In the genomic region with DNA sequence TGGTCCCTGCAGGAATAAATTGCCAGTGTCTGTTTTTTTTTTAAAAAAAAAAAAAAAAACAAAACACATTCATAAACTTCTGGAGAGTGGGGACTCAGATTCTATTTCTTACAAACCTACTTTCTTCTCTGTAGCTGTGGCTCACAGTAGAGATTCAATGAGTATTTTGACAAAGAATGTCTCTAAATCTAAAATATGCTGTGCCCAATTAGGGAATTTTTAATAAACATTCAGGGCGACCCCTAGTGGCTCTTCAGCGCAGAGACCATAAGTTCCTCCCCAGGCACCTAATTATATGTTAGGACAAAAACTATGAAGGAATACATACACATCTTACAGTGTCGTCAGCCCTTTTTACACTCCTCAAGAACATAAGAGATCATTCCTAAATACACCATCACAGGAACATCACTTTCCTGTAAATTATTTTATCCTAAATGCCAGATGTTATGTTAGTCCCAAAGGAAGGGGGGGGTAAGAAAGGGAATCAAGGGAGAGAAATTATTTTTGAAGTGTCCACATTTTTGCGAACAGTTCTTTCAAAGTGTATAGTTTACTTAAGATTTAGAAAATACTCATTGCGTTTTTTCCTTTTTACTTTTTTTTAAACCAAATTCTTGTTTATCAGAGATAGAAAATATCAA, we compare ENCODE assay signal across 1 cellular context.
TF ChIP-seq lines count a peak whose summit lies in the region.

No MANE protein-coding gene starts in this region.

TF ChIP-seq in HepG2, 621 proteins besides CTCF, POLR2A, EP300 and RAD21 (continues in another document):
- no peak for TF ChIP-seq FOSL1 (CRISPR knock-in tag; IDR thresholded peaks at IDR 0.05; ENCODE audit: borderline replicate concordance)
- TF ChIP-seq, protein P1, sequence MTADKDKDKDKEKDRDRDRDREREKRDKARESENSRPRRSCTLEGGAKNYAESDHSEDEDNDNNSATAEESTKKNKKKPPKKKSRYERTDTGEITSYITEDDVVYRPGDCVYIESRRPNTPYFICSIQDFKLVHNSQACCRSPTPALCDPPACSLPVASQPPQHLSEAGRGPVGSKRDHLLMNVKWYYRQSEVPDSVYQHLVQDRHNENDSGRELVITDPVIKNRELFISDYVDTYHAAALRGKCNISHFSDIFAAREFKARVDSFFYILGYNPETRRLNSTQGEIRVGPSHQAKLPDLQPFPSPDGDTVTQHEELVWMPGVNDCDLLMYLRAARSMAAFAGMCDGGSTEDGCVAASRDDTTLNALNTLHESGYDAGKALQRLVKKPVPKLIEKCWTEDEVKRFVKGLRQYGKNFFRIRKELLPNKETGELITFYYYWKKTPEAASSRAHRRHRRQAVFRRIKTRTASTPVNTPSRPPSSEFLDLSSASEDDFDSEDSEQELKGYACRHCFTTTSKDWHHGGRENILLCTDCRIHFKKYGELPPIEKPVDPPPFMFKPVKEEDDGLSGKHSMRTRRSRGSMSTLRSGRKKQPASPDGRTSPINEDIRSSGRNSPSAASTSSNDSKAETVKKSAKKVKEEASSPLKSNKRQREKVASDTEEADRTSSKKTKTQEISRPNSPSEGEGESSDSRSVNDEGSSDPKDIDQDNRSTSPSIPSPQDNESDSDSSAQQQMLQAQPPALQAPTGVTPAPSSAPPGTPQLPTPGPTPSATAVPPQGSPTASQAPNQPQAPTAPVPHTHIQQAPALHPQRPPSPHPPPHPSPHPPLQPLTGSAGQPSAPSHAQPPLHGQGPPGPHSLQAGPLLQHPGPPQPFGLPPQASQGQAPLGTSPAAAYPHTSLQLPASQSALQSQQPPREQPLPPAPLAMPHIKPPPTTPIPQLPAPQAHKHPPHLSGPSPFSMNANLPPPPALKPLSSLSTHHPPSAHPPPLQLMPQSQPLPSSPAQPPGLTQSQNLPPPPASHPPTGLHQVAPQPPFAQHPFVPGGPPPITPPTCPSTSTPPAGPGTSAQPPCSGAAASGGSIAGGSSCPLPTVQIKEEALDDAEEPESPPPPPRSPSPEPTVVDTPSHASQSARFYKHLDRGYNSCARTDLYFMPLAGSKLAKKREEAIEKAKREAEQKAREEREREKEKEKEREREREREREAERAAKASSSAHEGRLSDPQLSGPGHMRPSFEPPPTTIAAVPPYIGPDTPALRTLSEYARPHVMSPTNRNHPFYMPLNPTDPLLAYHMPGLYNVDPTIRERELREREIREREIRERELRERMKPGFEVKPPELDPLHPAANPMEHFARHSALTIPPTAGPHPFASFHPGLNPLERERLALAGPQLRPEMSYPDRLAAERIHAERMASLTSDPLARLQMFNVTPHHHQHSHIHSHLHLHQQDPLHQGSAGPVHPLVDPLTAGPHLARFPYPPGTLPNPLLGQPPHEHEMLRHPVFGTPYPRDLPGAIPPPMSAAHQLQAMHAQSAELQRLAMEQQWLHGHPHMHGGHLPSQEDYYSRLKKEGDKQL (CRISPR knock-in tag; IDR thresholded peaks at IDR 0.05; ENCODE audit: low read depth) = no peak
- no peak for TF ChIP-seq TOE1 (CRISPR knock-in tag; IDR thresholded peaks at IDR 0.05)
- no peak for TF ChIP-seq NCOR1 (IDR thresholded peaks at IDR 0.05; ENCODE audit: borderline replicate concordance, low read length)
- TF ChIP-seq ASH2L (IDR thresholded peaks at IDR 0.05; ENCODE audit: insufficient read length, low read depth, low read length) = peak; percentile 33
- no peak for TF ChIP-seq MEF2D (CRISPR knock-in tag; IDR thresholded peaks at IDR 0.05)
- no peak for TF ChIP-seq HOXA3 (CRISPR knock-in tag; IDR thresholded peaks at IDR 0.05)
- TF ChIP-seq ELF3 (CRISPR knock-in tag; IDR thresholded peaks at IDR 0.05) = no peak
- no peak for TF ChIP-seq ZNF563 (CRISPR knock-in tag; IDR thresholded peaks at IDR 0.05)
- TF ChIP-seq ZNF781 (CRISPR knock-in tag; IDR thresholded peaks at IDR 0.05; ENCODE audit: borderline replicate concordance, not compliant biosample characterization) = no peak
- TF ChIP-seq HDAC1 (CRISPR knock-in tag; IDR thresholded peaks at IDR 0.05) = no peak
- no peak for TF ChIP-seq TBX2 (CRISPR knock-in tag; IDR thresholded peaks at IDR 0.05; ENCODE audit: borderline replicate concordance)
- TF ChIP-seq, protein P2, sequence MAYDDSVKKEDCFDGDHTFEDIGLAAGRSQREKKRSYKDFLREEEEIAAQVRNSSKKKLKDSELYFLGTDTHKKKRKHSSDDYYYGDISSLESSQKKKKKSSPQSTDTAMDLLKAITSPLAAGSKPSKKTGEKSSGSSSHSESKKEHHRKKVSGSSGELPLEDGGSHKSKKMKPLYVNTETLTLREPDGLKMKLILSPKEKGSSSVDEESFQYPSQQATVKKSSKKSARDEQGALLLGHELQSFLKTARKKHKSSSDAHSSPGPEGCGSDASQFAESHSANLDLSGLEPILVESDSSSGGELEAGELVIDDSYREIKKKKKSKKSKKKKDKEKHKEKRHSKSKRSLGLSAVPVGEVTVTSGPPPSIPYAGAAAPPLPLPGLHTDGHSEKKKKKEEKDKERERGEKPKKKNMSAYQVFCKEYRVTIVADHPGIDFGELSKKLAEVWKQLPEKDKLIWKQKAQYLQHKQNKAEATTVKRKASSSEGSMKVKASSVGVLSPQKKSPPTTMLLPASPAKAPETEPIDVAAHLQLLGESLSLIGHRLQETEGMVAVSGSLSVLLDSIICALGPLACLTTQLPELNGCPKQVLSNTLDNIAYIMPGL (CRISPR knock-in tag; IDR thresholded peaks at IDR 0.05; ENCODE audit: borderline replicate concordance in 1 of 2, low read depth in 1 of 2) = peak in 1 of 2 experiments; percentile 65; a peak in 1 of 4 replicates
- TF ChIP-seq, protein P3, sequence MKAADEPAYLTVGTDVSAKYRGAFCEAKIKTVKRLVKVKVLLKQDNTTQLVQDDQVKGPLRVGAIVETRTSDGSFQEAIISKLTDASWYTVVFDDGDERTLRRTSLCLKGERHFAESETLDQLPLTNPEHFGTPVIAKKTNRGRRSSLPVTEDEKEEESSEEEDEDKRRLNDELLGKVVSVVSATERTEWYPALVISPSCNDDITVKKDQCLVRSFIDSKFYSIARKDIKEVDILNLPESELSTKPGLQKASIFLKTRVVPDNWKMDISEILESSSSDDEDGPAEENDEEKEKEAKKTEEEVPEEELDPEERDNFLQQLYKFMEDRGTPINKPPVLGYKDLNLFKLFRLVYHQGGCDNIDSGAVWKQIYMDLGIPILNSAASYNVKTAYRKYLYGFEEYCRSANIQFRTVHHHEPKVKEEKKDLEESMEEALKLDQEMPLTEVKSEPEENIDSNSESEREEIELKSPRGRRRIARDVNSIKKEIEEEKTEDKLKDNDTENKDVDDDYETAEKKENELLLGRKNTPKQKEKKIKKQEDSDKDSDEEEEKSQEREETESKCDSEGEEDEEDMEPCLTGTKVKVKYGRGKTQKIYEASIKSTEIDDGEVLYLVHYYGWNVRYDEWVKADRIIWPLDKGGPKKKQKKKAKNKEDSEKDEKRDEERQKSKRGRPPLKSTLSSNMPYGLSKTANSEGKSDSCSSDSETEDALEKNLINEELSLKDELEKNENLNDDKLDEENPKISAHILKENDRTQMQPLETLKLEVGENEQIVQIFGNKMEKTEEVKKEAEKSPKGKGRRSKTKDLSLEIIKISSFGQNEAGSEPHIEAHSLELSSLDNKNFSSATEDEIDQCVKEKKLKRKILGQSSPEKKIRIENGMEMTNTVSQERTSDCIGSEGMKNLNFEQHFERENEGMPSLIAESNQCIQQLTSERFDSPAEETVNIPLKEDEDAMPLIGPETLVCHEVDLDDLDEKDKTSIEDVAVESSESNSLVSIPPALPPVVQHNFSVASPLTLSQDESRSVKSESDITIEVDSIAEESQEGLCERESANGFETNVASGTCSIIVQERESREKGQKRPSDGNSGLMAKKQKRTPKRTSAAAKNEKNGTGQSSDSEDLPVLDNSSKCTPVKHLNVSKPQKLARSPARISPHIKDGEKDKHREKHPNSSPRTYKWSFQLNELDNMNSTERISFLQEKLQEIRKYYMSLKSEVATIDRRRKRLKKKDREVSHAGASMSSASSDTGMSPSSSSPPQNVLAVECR (CRISPR knock-in tag; IDR thresholded peaks at IDR 0.05; ENCODE audit: borderline replicate concordance) = no peak
- TF ChIP-seq, protein P4, sequence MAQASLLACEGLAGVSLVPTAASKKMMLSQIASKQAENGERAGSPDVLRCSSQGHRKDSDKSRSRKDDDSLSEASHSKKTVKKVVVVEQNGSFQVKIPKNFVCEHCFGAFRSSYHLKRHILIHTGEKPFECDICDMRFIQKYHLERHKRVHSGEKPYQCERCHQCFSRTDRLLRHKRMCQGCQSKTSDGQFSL (CRISPR knock-in tag; IDR thresholded peaks at IDR 0.05) = no peak
- TF ChIP-seq PHF5A (CRISPR knock-in tag; IDR thresholded peaks at IDR 0.05; ENCODE audit: low read depth, unreplicated experiment) = no peak
- no peak for TF ChIP-seq U2AF2 (IDR thresholded peaks at IDR 0.05; ENCODE audit: low read depth, low read length)
- TF ChIP-seq, protein P5, sequence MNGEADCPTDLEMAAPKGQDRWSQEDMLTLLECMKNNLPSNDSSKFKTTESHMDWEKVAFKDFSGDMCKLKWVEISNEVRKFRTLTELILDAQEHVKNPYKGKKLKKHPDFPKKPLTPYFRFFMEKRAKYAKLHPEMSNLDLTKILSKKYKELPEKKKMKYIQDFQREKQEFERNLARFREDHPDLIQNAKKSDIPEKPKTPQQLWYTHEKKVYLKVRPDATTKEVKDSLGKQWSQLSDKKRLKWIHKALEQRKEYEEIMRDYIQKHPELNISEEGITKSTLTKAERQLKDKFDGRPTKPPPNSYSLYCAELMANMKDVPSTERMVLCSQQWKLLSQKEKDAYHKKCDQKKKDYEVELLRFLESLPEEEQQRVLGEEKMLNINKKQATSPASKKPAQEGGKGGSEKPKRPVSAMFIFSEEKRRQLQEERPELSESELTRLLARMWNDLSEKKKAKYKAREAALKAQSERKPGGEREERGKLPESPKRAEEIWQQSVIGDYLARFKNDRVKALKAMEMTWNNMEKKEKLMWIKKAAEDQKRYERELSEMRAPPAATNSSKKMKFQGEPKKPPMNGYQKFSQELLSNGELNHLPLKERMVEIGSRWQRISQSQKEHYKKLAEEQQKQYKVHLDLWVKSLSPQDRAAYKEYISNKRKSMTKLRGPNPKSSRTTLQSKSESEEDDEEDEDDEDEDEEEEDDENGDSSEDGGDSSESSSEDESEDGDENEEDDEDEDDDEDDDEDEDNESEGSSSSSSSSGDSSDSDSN (CRISPR knock-in tag; IDR thresholded peaks at IDR 0.05) = no peak
- TF ChIP-seq HOXA9 (CRISPR knock-in tag; IDR thresholded peaks at IDR 0.05; ENCODE audit: borderline replicate concordance) = no peak
- TF ChIP-seq, protein P6, sequence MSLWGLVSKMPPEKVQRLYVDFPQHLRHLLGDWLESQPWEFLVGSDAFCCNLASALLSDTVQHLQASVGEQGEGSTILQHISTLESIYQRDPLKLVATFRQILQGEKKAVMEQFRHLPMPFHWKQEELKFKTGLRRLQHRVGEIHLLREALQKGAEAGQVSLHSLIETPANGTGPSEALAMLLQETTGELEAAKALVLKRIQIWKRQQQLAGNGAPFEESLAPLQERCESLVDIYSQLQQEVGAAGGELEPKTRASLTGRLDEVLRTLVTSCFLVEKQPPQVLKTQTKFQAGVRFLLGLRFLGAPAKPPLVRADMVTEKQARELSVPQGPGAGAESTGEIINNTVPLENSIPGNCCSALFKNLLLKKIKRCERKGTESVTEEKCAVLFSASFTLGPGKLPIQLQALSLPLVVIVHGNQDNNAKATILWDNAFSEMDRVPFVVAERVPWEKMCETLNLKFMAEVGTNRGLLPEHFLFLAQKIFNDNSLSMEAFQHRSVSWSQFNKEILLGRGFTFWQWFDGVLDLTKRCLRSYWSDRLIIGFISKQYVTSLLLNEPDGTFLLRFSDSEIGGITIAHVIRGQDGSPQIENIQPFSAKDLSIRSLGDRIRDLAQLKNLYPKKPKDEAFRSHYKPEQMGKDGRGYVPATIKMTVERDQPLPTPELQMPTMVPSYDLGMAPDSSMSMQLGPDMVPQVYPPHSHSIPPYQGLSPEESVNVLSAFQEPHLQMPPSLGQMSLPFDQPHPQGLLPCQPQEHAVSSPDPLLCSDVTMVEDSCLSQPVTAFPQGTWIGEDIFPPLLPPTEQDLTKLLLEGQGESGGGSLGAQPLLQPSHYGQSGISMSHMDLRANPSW (CRISPR knock-in tag; IDR thresholded peaks at IDR 0.05; ENCODE audit: borderline replicate concordance) = no peak
- TF ChIP-seq ZNF562 (CRISPR knock-in tag; IDR thresholded peaks at IDR 0.05; ENCODE audit: borderline replicate concordance) = no peak
- TF ChIP-seq, protein P7, sequence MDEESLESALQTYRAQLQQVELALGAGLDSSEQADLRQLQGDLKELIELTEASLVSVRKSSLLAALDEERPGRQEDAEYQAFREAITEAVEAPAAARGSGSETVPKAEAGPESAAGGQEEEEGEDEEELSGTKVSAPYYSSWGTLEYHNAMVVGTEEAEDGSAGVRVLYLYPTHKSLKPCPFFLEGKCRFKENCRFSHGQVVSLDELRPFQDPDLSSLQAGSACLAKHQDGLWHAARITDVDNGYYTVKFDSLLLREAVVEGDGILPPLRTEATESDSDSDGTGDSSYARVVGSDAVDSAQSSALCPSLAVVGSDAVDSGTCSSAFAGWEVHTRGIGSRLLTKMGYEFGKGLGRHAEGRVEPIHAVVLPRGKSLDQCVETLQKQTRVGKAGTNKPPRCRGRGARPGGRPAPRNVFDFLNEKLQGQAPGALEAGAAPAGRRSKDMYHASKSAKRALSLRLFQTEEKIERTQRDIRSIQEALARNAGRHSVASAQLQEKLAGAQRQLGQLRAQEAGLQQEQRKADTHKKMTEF (CRISPR knock-in tag; IDR thresholded peaks at IDR 0.05) = 0 out of 2 replicates have a peak, but pooled peaks have one; percentile 45
- TF ChIP-seq ZNF841 (CRISPR knock-in tag; IDR thresholded peaks at IDR 0.05; ENCODE audit: borderline replicate concordance) = no peak
- TF ChIP-seq, protein P8, sequence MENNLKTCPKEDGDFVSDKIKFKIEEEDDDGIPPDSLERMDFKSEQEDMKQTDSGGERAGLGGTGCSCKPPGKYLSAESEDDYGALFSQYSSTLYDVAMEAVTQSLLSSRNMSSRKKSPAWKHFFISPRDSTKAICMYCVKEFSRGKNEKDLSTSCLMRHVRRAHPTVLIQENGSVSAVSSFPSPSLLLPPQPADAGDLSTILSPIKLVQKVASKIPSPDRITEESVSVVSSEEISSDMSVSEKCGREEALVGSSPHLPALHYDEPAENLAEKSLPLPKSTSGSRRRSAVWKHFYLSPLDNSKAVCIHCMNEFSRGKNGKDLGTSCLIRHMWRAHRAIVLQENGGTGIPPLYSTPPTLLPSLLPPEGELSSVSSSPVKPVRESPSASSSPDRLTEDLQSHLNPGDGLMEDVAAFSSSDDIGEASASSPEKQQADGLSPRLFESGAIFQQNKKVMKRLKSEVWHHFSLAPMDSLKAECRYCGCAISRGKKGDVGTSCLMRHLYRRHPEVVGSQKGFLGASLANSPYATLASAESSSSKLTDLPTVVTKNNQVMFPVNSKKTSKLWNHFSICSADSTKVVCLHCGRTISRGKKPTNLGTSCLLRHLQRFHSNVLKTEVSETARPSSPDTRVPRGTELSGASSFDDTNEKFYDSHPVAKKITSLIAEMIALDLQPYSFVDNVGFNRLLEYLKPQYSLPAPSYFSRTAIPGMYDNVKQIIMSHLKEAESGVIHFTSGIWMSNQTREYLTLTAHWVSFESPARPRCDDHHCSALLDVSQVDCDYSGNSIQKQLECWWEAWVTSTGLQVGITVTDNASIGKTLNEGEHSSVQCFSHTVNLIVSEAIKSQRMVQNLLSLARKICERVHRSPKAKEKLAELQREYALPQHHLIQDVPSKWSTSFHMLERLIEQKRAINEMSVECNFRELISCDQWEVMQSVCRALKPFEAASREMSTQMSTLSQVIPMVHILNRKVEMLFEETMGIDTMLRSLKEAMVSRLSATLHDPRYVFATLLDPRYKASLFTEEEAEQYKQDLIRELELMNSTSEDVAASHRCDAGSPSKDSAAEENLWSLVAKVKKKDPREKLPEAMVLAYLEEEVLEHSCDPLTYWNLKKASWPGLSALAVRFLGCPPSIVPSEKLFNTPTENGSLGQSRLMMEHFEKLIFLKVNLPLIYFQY (CRISPR knock-in tag; IDR thresholded peaks at IDR 0.05; ENCODE audit: borderline replicate concordance) = no peak
- no peak for TF ChIP-seq ZNF672 (CRISPR knock-in tag; IDR thresholded peaks at IDR 0.05)
- TF ChIP-seq ZNF737 (CRISPR knock-in tag; IDR thresholded peaks at IDR 0.05; ENCODE audit: borderline replicate concordance) = no peak
- 0 out of 2 replicates have a peak, but pooled peaks have one; percentile 20 for TF ChIP-seq HMG20A (CRISPR knock-in tag; IDR thresholded peaks at IDR 0.05; ENCODE audit: borderline replicate concordance)
